Comparison of ENCODE assay signal across 25 cellular contexts in the genomic region with DNA sequence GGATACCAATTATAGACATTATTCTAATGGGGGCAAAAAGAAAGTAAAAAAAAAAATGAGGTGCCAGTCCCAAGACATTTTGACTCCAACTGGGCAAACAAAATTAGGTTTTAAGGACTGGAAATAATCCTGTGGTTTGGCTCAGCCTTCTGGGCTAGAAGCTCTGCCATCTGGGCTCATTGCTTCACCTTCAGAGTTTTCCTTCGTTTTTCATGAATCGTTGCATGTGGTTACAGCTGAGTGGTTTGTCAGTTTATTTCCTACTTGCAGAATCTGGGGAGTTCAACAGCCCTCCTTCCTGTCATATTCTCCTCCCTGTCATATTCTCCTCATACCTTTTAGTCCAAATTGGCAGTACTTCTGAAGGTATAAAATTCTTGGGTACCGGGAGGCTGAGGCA. TPM values are rescaled to one million over a fixed set of nuclear protein-coding genes. Genes with fewer than 3 reads are reported as not detected.
DNase-seq lines count a peak whose midpoint lies in the region; ATAC-seq lines count a peak whose summit lies in the region.
"Had no signal": no experiment of that assay in that cellular context is flagged by ENCODE, and none has a peak within 500 bp of the region (broad histone marks: within the 10 kb centered on the region; RNA-seq: fewer than 3 reads in every experiment).

No MANE protein-coding gene starts in this region.

- ATAC-seq in GM21619 (IDR thresholded peaks at IDR 0.05; ENCODE audit: unreplicated experiment), result no peak
- ATAC-seq: lower lobe of right lung, PC-3, WTC11 had no signal

- DNase-seq in DMS79 (lab: John Stamatoyannopoulos, UW) (peak; percentile 77), NOMO-1 treated with DMSO at 0.1 percent for 48 hours (lab: John Stamatoyannopoulos, UW; ENCODE audit: unreplicated experiment) (peak; percentile 30), glomerular visceral epithelial cell (ENCODE audit: extremely low spot score) (peak; percentile 50)
- peak; percentile 95 for DNase-seq in Jurkat, Clone E6-1 (ENCODE audit: low read depth, low spot score)
- DNase-seq in activated effector memory CD4-positive, alpha-beta T cell treated with Interleukin-2 at 50 U/mL for 16 hours, result no peak
- no peak for DNase-seq in activated CD4-positive, alpha-beta T cell treated with anti-CD3 and anti-CD28 coated beads, Interleukin-2, amount 50 U/mL, for 48 hours
- DNase-seq: activated CD4-positive, alpha-beta T cell treated with anti-CD3 and anti-CD28 coated beads, Interleukin-2, amount 50 U/mL, for 4 hours; anterior cingulate cortex; Caco-2; caudate nucleus; foreskin melanocyte; hypothalamus; islet precursor cell; lower lobe of right lung; NCI-H1048; NCI-H2081 treated with DMSO at 0.1 percent for 48 hours; NCI-H526; PC-3; small intestine; stimulated activated CD4-positive, alpha-beta T cell treated with anti-CD3 and anti-CD28 coated beads, Interleukin-2, amount 100 ng/mL, for 48 hours; stimulated activated naive CD4-positive, alpha-beta T cell treated with Interleukin-2 at 50 U/mL for 16 hours; tibial artery had no signal

- peak overlapping the region; percentile 22 for H3K4me3 ChIP-seq in Jurkat, Clone E6-1 (ENCODE audit: low read length)
- H3K4me3 ChIP-seq: lower lobe of right lung, tibial artery had no signal

RNA-seq across cellular contexts. Expression of gene UGT3A2, which starts 12.0 kb away (rescaled TPM):
- not detected for polyA plus RNA-seq in Jurkat, Clone E6-1 (2012; ENCODE audit: insufficient read depth, insufficient read length)
- polyA plus RNA-seq: endothelial cell of umbilical vein had no signal

Comparison
In these comparisons a context has a peak if more than half of its experiments do, and no peak if none do; other contexts are left out.
1. DNase-seq: peak in DMS79 (single experiment), Jurkat, Clone E6-1 (single experiment), NOMO-1 treated with DMSO at 0.1 percent for 48 hours (single experiment) and glomerular visceral epithelial cell (single experiment); none in activated effector memory CD4-positive, alpha-beta T cell treated with Interleukin-2 at 50 U/mL for 16 hours (single experiment) and activated CD4-positive, alpha-beta T cell treated with anti-CD3 and anti-CD28 coated beads, Interleukin-2, amount 50 U/mL, for 48 hours (0 of 2).